25 cellular contexts compared by ENCODE assay signal in genomic region chr17:49382556-49382955, GRCh38. TPM values are rescaled to one million over a fixed set of nuclear protein-coding genes. Genes with fewer than 3 reads are reported as not detected.
DNase-seq lines count a peak whose midpoint lies in the region; ATAC-seq, FAIRE-seq and TF ChIP-seq lines count a peak whose summit lies in the region.
"Had no signal": no experiment of that assay in that cellular context is flagged by ENCODE, and none has a peak within 500 bp of the region (broad histone marks: within the 10 kb centered on the region; RNA-seq: fewer than 3 reads in every experiment).

No MANE protein-coding gene starts in this region.

- H3K4ac ChIP-seq in H1 (replicated peaks; ENCODE audit: insufficient read length, low read depth, low read length): peak overlapping the region; percentile 25

- H3K79me1 ChIP-seq in H1 (ENCODE audit: low read depth, low read length): no peaks in the 10 kb centered on the region

- POLR2A ChIA-PET in H1 (lab: Charles Lee; ENCODE audit: partially characterized antibody): interaction anchor here (1.0 to 1.4 kb wide), 2 partner anchors 20 to 36 kb away, joined by 3 to 4 read pairs; partner anchors contain the start of gene ZNF652

- H3K27ac ChIP-seq in H1 (ENCODE audit: low read depth, low read length) (no peak overlapping the region), sigmoid colon (peak overlapping the region in 3 of 4 donors; percentile 84 to 88 (median 85))
- H3K27ac ChIP-seq: 22Rv1, BLaER1, GM23248 had no signal

- H3K4me3 ChIP-seq in H1 (ENCODE audit: extremely low read depth in 1 of 4, insufficient read depth in 2 of 4, low read depth in 3 of 4, low read length in 4 of 4) (no peak overlapping the region), sigmoid colon (no peak overlapping the region)
- H3K4me3 ChIP-seq: BLaER1, GM12878, GM23248, HAP-1 had no signal

- no peak overlapping the region for H2BK5ac ChIP-seq in H1 (ENCODE audit: low read depth, low read length)

- no peaks in the 10 kb centered on the region for H3K27me3 ChIP-seq in H1 (replicated peaks in 1 of 4; ENCODE audit: control insufficient read depth in 3 of 4, extremely low read depth in 1 of 4, insufficient read depth in 3 of 4, low read length in 3 of 4)
- no peaks in the 10 kb centered on the region for H3K27me3 ChIP-seq in sigmoid colon
- H3K27me3 ChIP-seq: BLaER1 had no signal

- no peaks in the 10 kb centered on the region for H3K23me2 ChIP-seq in H1 (ENCODE audit: low read depth, low read length)

- H3K4me2 ChIP-seq in H1 (ENCODE audit: insufficient read depth in 1 of 2, low read depth in 2 of 2, low read length in 2 of 2): no peak overlapping the region

- H3K18ac ChIP-seq in H1 (ENCODE audit: extremely low read depth, low read length): no peak overlapping the region

- no peak for TF ChIP-seq EP300 in H1 (IDR thresholded peaks at IDR 0.05; ENCODE audit: borderline replicate concordance in 1 of 2, low read depth in 2 of 2, low read length in 2 of 2)
- peak in 3 of 4 donors; percentile 10 to 53 (median 42) for TF ChIP-seq EP300 in sigmoid colon (IDR thresholded peaks at IDR 0.05)

- CTCF ChIA-PET in H1 (lab: Charles Lee; ENCODE audit: partially characterized antibody): interaction anchor here (0.7 to 7.5 kb wide), 6 partner anchors 9 to 174 kb away, joined by 3 to 65 read pairs (median 5); no protein-coding TSS in a partner anchor

- TF ChIP-seq POLR2A in H1 (IDR thresholded peaks at IDR 0.05; ENCODE audit: control extremely low read depth in 1 of 2, low read depth in 2 of 2, low read length in 2 of 2) (no peak), sigmoid colon (IDR thresholded peaks at IDR 0.05) (no peak)

- H4K20me1 ChIP-seq in H1 (replicated peaks in 1 of 2; ENCODE audit: control insufficient read depth in 1 of 2, insufficient read depth in 2 of 2, low read length in 2 of 2): no peaks in the 10 kb centered on the region
- H4K20me1 ChIP-seq: BLaER1 had no signal

- TF ChIP-seq CTCF in H1 (IDR thresholded peaks at IDR 0.05; ENCODE audit: control extremely low read depth in 1 of 3, insufficient read depth in 1 of 3, low read depth in 1 of 3, low read length in 3 of 3) (no peak), sigmoid colon (IDR thresholded peaks at IDR 0.05) (no peak)

- no peak overlapping the region for H2BK12ac ChIP-seq in H1 (ENCODE audit: low read depth, low read length)

- no peak overlapping the region for H2BK20ac ChIP-seq in H1 (ENCODE audit: low read length)

- H2AFZ ChIP-seq in H1 (ENCODE audit: low read length): no peak overlapping the region
- H2AFZ ChIP-seq: GM23248 had no signal

- H2BK15ac ChIP-seq in H1 (ENCODE audit: low read length): no peak overlapping the region

- H3K56ac ChIP-seq in H1 (replicated peaks; ENCODE audit: insufficient read length, low read depth, low read length): no peak overlapping the region

- no peak overlapping the region for H4K91ac ChIP-seq in H1 (replicated peaks; ENCODE audit: insufficient read length, low read length)

- H2AK5ac ChIP-seq in H1 (ENCODE audit: low read depth, low read length): no peak overlapping the region

- no peak overlapping the region for H3K14ac ChIP-seq in H1 (ENCODE audit: insufficient read length)

- intact Hi-C loops in sigmoid colon (cut with DNase I): no loop called here

- no peaks in the 10 kb centered on the region for H3K36me3 ChIP-seq in H1 (ENCODE audit: control insufficient read depth in 2 of 4, insufficient read depth in 4 of 4, low read length in 3 of 4)
- H3K36me3 ChIP-seq in sigmoid colon: no peaks in the 10 kb centered on the region
- H3K36me3 ChIP-seq: BLaER1, HAP-1 had no signal

- H4K8ac ChIP-seq in H1 (ENCODE audit: extremely low read depth, insufficient read depth, low read length): no peak overlapping the region

- no peak overlapping the region for H2BK120ac ChIP-seq in H1 (replicated peaks; ENCODE audit: low read depth, low read length)

- no peak overlapping the region for H3K9ac ChIP-seq in H1 (replicated peaks in 1 of 4; ENCODE audit: extremely low read depth in 1 of 4, low read depth in 3 of 4, low read length in 3 of 4)
- H3K9ac ChIP-seq: BLaER1, GM23248 had no signal

- no peak overlapping the region for H3K23ac ChIP-seq in H1 (ENCODE audit: insufficient read length)

- H3K4me1 ChIP-seq in H1 (replicated peaks in 1 of 4; ENCODE audit: control insufficient read depth in 3 of 4, insufficient read depth in 4 of 4, low read length in 3 of 4) (no peaks in the 10 kb centered on the region), sigmoid colon (peaks cover 0 to 51% (median 43%) of the 10 kb centered on the region in 4 donors)
- H3K4me1 ChIP-seq: HAP-1 had no signal

- no peak for TF ChIP-seq RAD21 in H1 (IDR thresholded peaks at IDR 0.05 in 1 of 2, conservative IDR thresholded peaks at IDR 0.05 in 1 of 2; ENCODE audit: low read depth in 2 of 2, low read length in 2 of 2)

- ATAC-seq in HG02870 (IDR thresholded peaks at IDR 0.05; ENCODE audit: unreplicated experiment): no peak
- ATAC-seq in stimulated activated naive CD8-positive, alpha-beta T cell treated with anti-CD3 and anti-CD28 coated beads, Interleukin-15, Interleukin-2, amounts not matched to agents 100 U/mL and 50 U/mL, for 24 hours: no peak
- ATAC-seq: GM12878 had no signal

- DNase-seq in DMS 273 (lab: John Stamatoyannopoulos, UW; ENCODE audit: unreplicated experiment) (peak; percentile 44), DMS 273 treated with DMSO at 0.1 percent for 48 hours (lab: John Stamatoyannopoulos, UW) (no peak), NCI-H69 (lab: John Stamatoyannopoulos, UW) (peak; percentile 38), H1 (ENCODE audit: low read depth in 1 of 2, low spot score in 2 of 2) (no peak), sigmoid colon (peak; percentile 89), amygdala (lab: John Stamatoyannopoulos, UW) (no peak)
- DNase-seq in stimulated activated naive CD8-positive, alpha-beta T cell treated with anti-CD3 and anti-CD28 coated beads, Interleukin-15, Interleukin-2, amounts not matched to agents 100 U/mL and 50 U/mL, for 24 hours: no peak
- DNase-seq: ACHN; CD4-positive, alpha-beta T cell; COR-L47; DND-41; GM23248; KBM-7; NCI-H1092; NCI-H1436; NCI-H187 treated with DMSO at 0.1 percent for 48 hours; NCI-H510A; NCI-H748 treated with DMSO at 0.1 percent for 48 hours; SHP77 had no signal

- no peak for FAIRE-seq in H1 (lab: Jason Lieb, UNC)
- FAIRE-seq: GM12878, RCC 7860 had no signal

- H3K79me2 ChIP-seq in H1 (ENCODE audit: control insufficient read depth in 1 of 2, insufficient read depth in 2 of 2, low read length in 2 of 2): no peaks in the 10 kb centered on the region

- WGBS in H1 (ENCODE audit: extremely low coverage in 1 of 2, insufficient coverage in 1 of 2, insufficient read length in 1 of 2, insufficient replicate concordance in 2 of 2, low coverage in 1 of 2, low lambda C conversion rate in 2 of 2, missing lambda C conversion rate in 1 of 2), 2 experiments: 84% methylated on average over 7 of the region's 7 CpGs; no CpG with 5 or more reads in 1 of the 2 experiments
- WGBS in sigmoid colon, 2 donors: 74 to 84% methylated on average over 7 of the region's 7 CpGs

- no peak overlapping the region for H4K5ac ChIP-seq in H1 (ENCODE audit: insufficient read length, low read depth, low read length)

- no peaks in the 10 kb centered on the region for H3K9me3 ChIP-seq in H1 (ENCODE audit: insufficient read depth in 2 of 2, low read depth in 1 of 2, low read length in 1 of 2)
- no peaks in the 10 kb centered on the region for H3K9me3 ChIP-seq in sigmoid colon

TF ChIP-seq in H1, 55 proteins besides CTCF, POLR2A, EP300 and RAD21 (continues in another document):
- TF ChIP-seq JUND (IDR thresholded peaks at IDR 0.05; ENCODE audit: low read length) (no peak), TBP (IDR thresholded peaks at IDR 0.05; ENCODE audit: low read depth, low read length) (no peak)

RNA-seq across cellular contexts. Expression of gene ZNF652, which starts 20.5 kb away (rescaled TPM):
- 36.5 and 39.6 TPM in 2 replicates for total RNA-seq in H1 (2021; fragmentation: NEBNext Ultra II Directional; extraction: Animal tissue kit (Norgen Biotek cat#: 25700))
- 7.3 and 13.5 TPM in 2 replicates for polyA plus RNA-seq in H1 (2011; rRNA removed)
- polyA plus RNA-seq in H1 (2011; cell fraction: cytosol; rRNA removed): 11.6 TPM
- 9.3 TPM for polyA plus RNA-seq in H1 (2011; cell fraction: nucleus; rRNA removed)
- 9.3 to 17.5 TPM (median 12.0 TPM) in 4 replicates for polyA plus RNA-seq in H1 (2012, experiment 1 of 2)
- polyA plus RNA-seq in H1 (2012, experiment 2 of 2): 2.8 TPM
- 19.5 TPM for polyA plus RNA-seq in H1 (2013, experiment 1 of 2)
- 17.9 TPM for polyA plus RNA-seq in H1 (2013, experiment 2 of 2)
- polyA minus RNA-seq in H1 (2011; rRNA and poly(A)+ RNA removed): 54.1 and 54.5 TPM in 2 replicates
- polyA minus RNA-seq in H1 (2011; cell fraction: cytosol; rRNA and poly(A)+ RNA removed): 27.1 TPM
- polyA minus RNA-seq in H1 (2011; cell fraction: nucleus; rRNA and poly(A)+ RNA removed): 36.1 TPM
- 100 to 1,000 TPM in 3 of 4 donors, 10 to 100 TPM in 1; 83.1 to 134 (median 114) TPM for total RNA-seq in sigmoid colon
- polyA plus RNA-seq in sigmoid colon: 10 to 100 TPM; 12.9 to 20.2 (median 14.4) TPM

RNA-seq across cellular contexts. Expression of gene PHB1, which starts 32.1 kb away (rescaled TPM):
- total RNA-seq in H1 (2021; fragmentation: NEBNext Ultra II Directional; extraction: Animal tissue kit (Norgen Biotek cat#: 25700)): 386 and 401 TPM in 2 replicates
- polyA plus RNA-seq in H1 (2011; rRNA removed): 419 and 597 TPM in 2 replicates
- polyA plus RNA-seq in H1 (2011; cell fraction: cytosol; rRNA removed): 510 TPM
- 402 TPM for polyA plus RNA-seq in H1 (2011; cell fraction: nucleus; rRNA removed)
- polyA plus RNA-seq in H1 (2012, experiment 1 of 2): 394 to 508 TPM (median 469 TPM) in 4 replicates
- 401 TPM for polyA plus RNA-seq in H1 (2012, experiment 2 of 2)
- 170 TPM for polyA plus RNA-seq in H1 (2013, experiment 1 of 2)
- polyA plus RNA-seq in H1 (2013, experiment 2 of 2): 179 TPM
- 690 and 757 TPM in 2 replicates for polyA minus RNA-seq in H1 (2011; rRNA and poly(A)+ RNA removed)
- polyA minus RNA-seq in H1 (2011; cell fraction: cytosol; rRNA and poly(A)+ RNA removed): 130 TPM
- 90.2 TPM for polyA minus RNA-seq in H1 (2011; cell fraction: nucleus; rRNA and poly(A)+ RNA removed)
- 100 to 1,000 TPM in 1 of 4 donors, 10 to 100 TPM in 3; 70.9 to 105 (median 94.4) TPM for total RNA-seq in sigmoid colon
- polyA plus RNA-seq in sigmoid colon: 100 to 1,000 TPM; 148 to 279 (median 225) TPM

Comparison
In these comparisons a context has a peak if more than half of its experiments do, and no peak if none do; other contexts are left out.
1. DNase-seq: peak in DMS 273 (single experiment), NCI-H69 (single experiment) and sigmoid colon (single experiment); none in DMS 273 treated with DMSO at 0.1 percent for 48 hours (single experiment), H1 (0 of 2), amygdala (0 of 56) and stimulated activated naive CD8-positive, alpha-beta T cell treated with anti-CD3 and anti-CD28 coated beads, Interleukin-15, Interleukin-2, amounts not matched to agents 100 U/mL and 50 U/mL, for 24 hours (single experiment).